8 cellular contexts compared by ENCODE assay signal in the genomic region with DNA sequence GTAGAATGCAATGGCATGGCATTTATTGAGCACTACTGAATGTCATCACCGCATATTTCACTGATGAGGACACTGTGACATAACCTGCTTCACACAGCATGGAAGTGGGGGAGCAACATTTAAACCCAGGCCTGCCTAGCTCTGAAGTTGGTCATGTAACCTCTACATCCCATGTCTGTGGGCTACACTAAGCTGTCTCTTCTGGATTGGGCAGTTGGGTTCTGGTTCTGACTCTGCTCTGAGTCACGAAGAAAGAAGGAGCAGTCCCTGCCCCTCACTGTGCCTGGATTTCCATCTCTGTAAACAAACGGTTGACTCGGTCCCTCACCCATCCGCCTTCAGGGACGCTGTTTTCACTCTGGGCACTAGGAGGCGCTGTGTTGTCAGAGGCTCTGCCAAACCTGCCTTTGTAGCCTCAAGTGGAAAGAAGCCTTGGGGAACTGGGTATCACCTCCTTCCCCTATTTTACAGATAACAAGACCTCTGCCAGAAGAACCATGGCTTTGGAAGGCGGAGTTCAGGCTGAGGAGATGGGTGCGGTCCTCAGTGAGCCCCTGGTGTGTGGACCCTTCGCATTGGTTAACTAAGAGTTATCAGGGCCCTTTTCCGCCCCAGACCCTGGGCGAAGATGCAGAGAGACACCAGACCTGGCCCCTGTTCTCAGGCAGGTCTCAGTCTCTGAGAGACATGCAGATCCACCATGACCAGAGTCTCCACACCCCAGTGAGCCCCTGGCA. TPM values are rescaled to one million over a fixed set of nuclear protein-coding genes. Genes with fewer than 3 reads are reported as not detected.
DNase-seq lines count a peak whose midpoint lies in the region; ATAC-seq and TF ChIP-seq lines count a peak whose summit lies in the region.

No MANE protein-coding gene starts in this region.

- BruUV-seq in Calu3 (replicated peaks; lab: Mats Ljungman, UMichigan): no TSS peak

- H3K4me3 ChIP-seq in OCI-LY1 (ENCODE audit: low read depth, low read length, poor library complexity, severe bottlenecking): no peak overlapping the region
- no peak overlapping the region for H3K4me3 ChIP-seq in esophagus muscularis mucosa
- H3K4me3 ChIP-seq in testis: no peak overlapping the region

- H3K79me2 ChIP-seq in OCI-LY1 (ENCODE audit: insufficient read depth, low read length): no peaks in the 10 kb centered on the region

- no peaks in the 10 kb centered on the region for H4K20me1 ChIP-seq in OCI-LY1 (ENCODE audit: insufficient read depth, low read length)

- CTCF ChIA-PET in Calu3 (lab: Charles Lee): interaction anchor here (0.6 to 1.1 kb wide), 4 partner anchors 10 to 424 kb away, joined by 3 to 4 read pairs (median 3); no protein-coding TSS in a partner anchor

- 69% methylated on average over 7 of the region's 12 CpGs for WGBS in esophagus muscularis mucosa
- WGBS in testis, 2 donors: 55 to 73% methylated on average over 4 to 12 of the region's 12 CpGs

- H3K36me3 Mint-ChIP-seq in Calu3 (ENCODE audit: insufficient read depth, unreplicated experiment) (no peaks in the 10 kb centered on the region), neural crest cell (ENCODE audit: low read depth) (no peaks in the 10 kb centered on the region)

- intact Hi-C loops in Calu3 (cut with micrococcal nuclease; ENCODE audit: unreplicated experiment) (loop anchor here (2.0 kb wide), 1 partner anchor 39 kb away; no protein-coding TSS in a partner anchor), esophagus muscularis mucosa (cut with DNase I) (loop anchor here (5.0 kb wide), 1 partner anchor 97 kb away; no protein-coding TSS in a partner anchor), testis (cut with DNase I; ENCODE audit: low total_unique reads) (no loop called here)

- H3K27ac Mint-ChIP-seq in Calu3 (ENCODE audit: unreplicated experiment) (no peak overlapping the region), neural crest cell (ENCODE audit: unreplicated experiment) (no peak overlapping the region)

- H3K27me3 ChIP-seq in OCI-LY1 (ENCODE audit: insufficient read depth, low read length) (0 out of 2 replicates have a peak, but pooled peaks cover 7% of the 10 kb centered on the region), esophagus muscularis mucosa (no peaks in the 10 kb centered on the region), testis (no peaks in the 10 kb centered on the region)

- no peaks in the 10 kb centered on the region for H3K9me3 ChIP-seq in OCI-LY1 (ENCODE audit: low read length)
- H3K9me3 ChIP-seq in esophagus muscularis mucosa: no peaks in the 10 kb centered on the region
- H3K9me3 ChIP-seq in testis: no peaks in the 10 kb centered on the region

- no peak overlapping the region for H3K27ac ChIP-seq in OCI-LY1 (ENCODE audit: low read depth, low read length, poor library complexity, severe bottlenecking)
- H3K27ac ChIP-seq in esophagus muscularis mucosa (replicated peaks in 1 of 4): no peak overlapping the region
- H3K27ac ChIP-seq in testis: no peak overlapping the region

- H2AFZ ChIP-seq in OCI-LY1 (ENCODE audit: low read length): no peak overlapping the region

- H3F3A ChIP-seq in OCI-LY1 (ENCODE audit: insufficient read depth, low read length): no peaks in the 10 kb centered on the region

- H3K4me1 ChIP-seq in OCI-LY1 (ENCODE audit: insufficient read depth, low read length, severe bottlenecking) (no peaks in the 10 kb centered on the region), esophagus muscularis mucosa (peaks cover 4 to 9% (median 6%) of the 10 kb centered on the region in 4 donors), testis (no peaks in the 10 kb centered on the region)

- no peak for TF ChIP-seq POLR2A in esophagus muscularis mucosa (IDR thresholded peaks at IDR 0.05; ENCODE audit: low read depth)
- no peak for TF ChIP-seq POLR2A in testis (IDR thresholded peaks at IDR 0.05)

- H3K4me1 Mint-ChIP-seq in Calu3 (ENCODE audit: low read depth, unreplicated experiment): no peaks in the 10 kb centered on the region
- H3K4me1 Mint-ChIP-seq in neural crest cell: peaks cover 4% of the 10 kb centered on the region

- ATAC-seq in HG02763 (IDR thresholded peaks at IDR 0.05; ENCODE audit: unreplicated experiment) (peak; percentile 44), HG02970 (IDR thresholded peaks at IDR 0.05; ENCODE audit: low FRiP score, unreplicated experiment) (no peak)

- H3K9ac ChIP-seq in OCI-LY1 (ENCODE audit: low read length): no peak overlapping the region

- no peak for TF ChIP-seq EP300 in esophagus muscularis mucosa (IDR thresholded peaks at IDR 0.05)

- TF ChIP-seq CTCF in Calu3 (IDR thresholded peaks at IDR 0.05; ENCODE audit: unreplicated experiment) (peak; percentile 93), OCI-LY1 (IDR thresholded peaks at IDR 0.05; ENCODE audit: low read length) (peak; percentile 96), esophagus muscularis mucosa (IDR thresholded peaks at IDR 0.05) (peak; percentile 81 to 90 (median 85)), neural crest cell (conservative IDR thresholded peaks at IDR 0.05) (peak; percentile 88), testis (IDR thresholded peaks at IDR 0.05) (peak; percentile 57 to 83 (median 75))

- H3K4me2 ChIP-seq in OCI-LY1 (ENCODE audit: low read length): no peak overlapping the region

- H3K36me3 ChIP-seq in OCI-LY1 (ENCODE audit: insufficient read depth, low read length): no peaks in the 10 kb centered on the region
- no peaks in the 10 kb centered on the region for H3K36me3 ChIP-seq in esophagus muscularis mucosa
- H3K36me3 ChIP-seq in testis (ENCODE audit: low read depth, missing control alignments): no peaks in the 10 kb centered on the region

- DNase-seq in Calu3 (peak; percentile 83), esophagus muscularis mucosa (ENCODE audit: extremely low spot score) (no peak), neural crest cell (ENCODE audit: low read depth, low spot score) (peak; percentile 91), testis (peak; percentile 79)
- DNase-seq in activated CD8-positive, alpha-beta memory T cell treated with anti-CD3 and anti-CD28 coated beads, Interleukin-2, amount 50 U/mL, for 1 hour (ENCODE audit: extremely low read depth): peak; percentile 34

- peaks cover 34% of the 10 kb centered on the region for H3K27me3 Mint-ChIP-seq in Calu3 (ENCODE audit: unreplicated experiment)
- no peaks in the 10 kb centered on the region for H3K27me3 Mint-ChIP-seq in neural crest cell (ENCODE audit: low read depth)

- H3K9me3 Mint-ChIP-seq in Calu3 (ENCODE audit: low read depth, unreplicated experiment) (no peaks in the 10 kb centered on the region), neural crest cell (no peaks in the 10 kb centered on the region)

- H3K9me2 ChIP-seq in OCI-LY1 (ENCODE audit: low read depth, low read length): no peaks in the 10 kb centered on the region

- H3K4me3 Mint-ChIP-seq in Calu3 (ENCODE audit: low read depth, unreplicated experiment) (no peak overlapping the region), neural crest cell (no peak overlapping the region)

RNA-seq across cellular contexts. Expression of gene ARHGEF17, which starts 12.6 kb away (rescaled TPM):
- total RNA-seq in Calu3 (2022) (22.0 and 22.3 TPM in 2 replicates), esophagus muscularis mucosa (100 to 1,000 TPM in 3 of 4 donors, 10 to 100 TPM in 1; 82.8 to 196 (median 122) TPM), neural crest cell (51.3 and 55.7 TPM in 2 replicates), testis (10 to 100 TPM; 50.1 to 58.5 TPM)
- polyA plus RNA-seq in testis (ENCODE audit: insufficient read depth, low read depth, low replicate concordance): 29.4 TPM

RNA-seq across cellular contexts. Expression of gene P2RY6, which starts 23.3 kb away (rescaled TPM):
- total RNA-seq in Calu3 (2022): 0.42 TPM in 1 of 2 replicates, not detected in the other
- total RNA-seq in esophagus muscularis mucosa: 1 to 10 TPM; 1.6 to 4.8 (median 2.4) TPM
- not detected in 2 replicates for total RNA-seq in neural crest cell
- under 1 TPM; 0.25 to 0.47 TPM for total RNA-seq in testis
- polyA plus RNA-seq in testis (ENCODE audit: insufficient read depth, low read depth, low replicate concordance): 2.7 TPM
